16 cellular contexts compared by ENCODE assay signal in genomic region chr5:125004009-125004408, GRCh38.
"Had no signal": no experiment of that assay in that cellular context is flagged by ENCODE, and none has a peak within 500 bp of the region (broad histone marks: within the 10 kb centered on the region; RNA-seq: fewer than 3 reads in every experiment).

No MANE protein-coding gene starts in this region.

- ATAC-seq: heart right ventricle, left ventricle myocardium superior, psoas muscle had no signal

- H3K27ac Mint-ChIP-seq: activated CD4-positive, alpha-beta T cell treated with anti-CD3 and anti-CD28 coated beads, Interleukin-2, amount 10 ng/mL, durations not matched to agents 7 days and 5 days; activated naive CD4-positive, alpha-beta T cell treated with anti-CD3 and anti-CD28 coated beads, Interleukin-2, amount 10 ng/mL, durations not matched to agents 7 days and 5 days; activated T-helper 2 cell treated with anti-CD3 and anti-CD28 coated beads, Interferon-gamma antibody, Interleukin-2, Interleukin-4, amounts not matched to agents 10 μg/mL and 5 μg/mL and 100 μg/mL, durations not matched to agents 14 hours and 24 hours and 36 hours; nephron had no signal

- H3K36me3 Mint-ChIP-seq: activated naive CD4-positive, alpha-beta T cell treated with anti-CD3 and anti-CD28 coated beads, Interleukin-2, amount 10 ng/mL, durations not matched to agents 7 days and 5 days had no signal

- H3K9me3 ChIP-seq: adrenal gland, colonic mucosa, psoas muscle had no signal

- H3K9me3 Mint-ChIP-seq: activated CD4-positive, alpha-beta T cell treated with anti-CD3 and anti-CD28 coated beads, Interleukin-2, amount 10 ng/mL, durations not matched to agents 7 days and 5 days; activated naive CD4-positive, alpha-beta T cell treated with anti-CD3 and anti-CD28 coated beads, Interleukin-2, amount 10 ng/mL, durations not matched to agents 7 days and 5 days; activated T-helper 2 cell treated with anti-CD3 and anti-CD28 coated beads, Interferon-gamma antibody, Interleukin-2, Interleukin-4, amounts not matched to agents 10 μg/mL and 5 μg/mL and 100 μg/mL, durations not matched to agents 14 hours and 24 hours and 36 hours had no signal

- H3K27ac ChIP-seq: adrenal gland, colonic mucosa, heart right ventricle, psoas muscle had no signal

- H3K27me3 Mint-ChIP-seq: activated CD4-positive, alpha-beta T cell treated with anti-CD3 and anti-CD28 coated beads, Interleukin-2, amount 10 ng/mL, durations not matched to agents 7 days and 5 days; activated naive CD4-positive, alpha-beta T cell treated with anti-CD3 and anti-CD28 coated beads, Interleukin-2, amount 10 ng/mL, durations not matched to agents 7 days and 5 days had no signal

- H3K27me3 ChIP-seq: colonic mucosa, heart right ventricle had no signal

- H3K4me3 ChIP-seq: adrenal gland, colonic mucosa, heart right ventricle, psoas muscle had no signal

- H3K4me3 Mint-ChIP-seq: activated CD4-positive, alpha-beta T cell treated with anti-CD3 and anti-CD28 coated beads, Interleukin-2, amount 10 ng/mL, durations not matched to agents 7 days and 5 days; activated naive CD4-positive, alpha-beta T cell treated with anti-CD3 and anti-CD28 coated beads, Interleukin-2, amount 10 ng/mL, durations not matched to agents 7 days and 5 days; nephron had no signal

- DNase-seq: activated CD4-positive, alpha-beta T cell treated with anti-CD3 and anti-CD28 coated beads, Interleukin-2, amount 10 ng/mL, durations not matched to agents 7 days and 5 days; activated CD4-positive, CD25-positive, alpha-beta regulatory T cell; activated naive CD4-positive, alpha-beta T cell treated with anti-CD3 and anti-CD28 coated beads, Interleukin-2, amount 10 ng/mL, durations not matched to agents 7 days and 5 days; activated T-cell treated with anti-CD3 and anti-CD28 coated beads for 4 hours; adrenal gland; caudate nucleus; colonic mucosa; heart right ventricle; left ventricle myocardium superior; mesenchymal stem cell; psoas muscle; stimulated activated CD4-positive, alpha-beta T cell treated with anti-CD3 and anti-CD28 coated beads, Interleukin-2, amount 100 ng/mL, for 48 hours; stimulated activated naive CD4-positive, alpha-beta T cell treated with Interleukin-2 at 50 U/mL for 16 hours; trophoblast cell had no signal

- H3K4me1 ChIP-seq: adrenal gland, colonic mucosa, psoas muscle had no signal

- H3K4me1 Mint-ChIP-seq: activated CD4-positive, alpha-beta T cell treated with anti-CD3 and anti-CD28 coated beads, Interleukin-2, amount 10 ng/mL, durations not matched to agents 7 days and 5 days; activated naive CD4-positive, alpha-beta T cell treated with anti-CD3 and anti-CD28 coated beads, Interleukin-2, amount 10 ng/mL, durations not matched to agents 7 days and 5 days had no signal

- H3K36me3 ChIP-seq: adrenal gland, colonic mucosa, heart right ventricle had no signal
